13 cellular contexts compared by ENCODE assay signal in the genomic region with DNA sequence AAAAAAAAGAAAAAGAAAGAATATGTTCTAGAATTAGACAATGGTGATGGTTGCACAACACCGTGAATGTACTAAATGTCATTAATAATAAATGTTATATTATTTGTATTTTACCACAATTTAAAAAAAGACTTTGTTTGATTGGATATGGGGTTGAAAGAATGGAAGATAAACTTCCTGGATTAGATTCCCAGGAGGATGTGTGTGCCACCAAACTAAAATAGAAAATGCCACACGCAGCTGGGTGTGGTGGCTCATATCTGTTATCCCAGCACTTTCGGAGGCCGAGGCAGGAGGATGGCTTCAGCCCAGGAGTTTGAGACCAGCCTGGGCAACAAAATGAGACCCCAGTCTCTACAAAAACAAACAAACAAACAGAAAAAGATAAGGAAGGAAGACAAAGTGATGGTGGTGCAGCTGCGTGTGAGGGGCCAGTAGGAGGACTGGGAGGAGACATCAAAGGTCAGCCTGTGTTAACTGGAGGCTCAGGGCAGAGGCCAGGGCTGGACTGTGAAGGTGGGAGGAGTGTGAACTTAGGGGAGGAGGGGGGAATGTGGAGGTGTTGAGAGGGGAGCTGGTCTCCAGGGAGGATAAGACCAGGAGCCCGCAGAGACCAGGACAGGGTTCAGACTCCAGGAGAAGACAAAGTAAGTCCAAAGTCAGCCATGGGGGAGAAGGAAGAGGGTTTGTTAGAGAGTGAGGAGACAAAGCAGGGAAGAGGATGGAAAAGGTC. TPM values are rescaled to one million over a fixed set of nuclear protein-coding genes. Genes with fewer than 3 reads are reported as not detected.
DNase-seq lines count a peak whose midpoint lies in the region; TF ChIP-seq lines count a peak whose summit lies in the region.
"Had no signal": no experiment of that assay in that cellular context is flagged by ENCODE, and none has a peak within 500 bp of the region (broad histone marks: within the 10 kb centered on the region; RNA-seq: fewer than 3 reads in every experiment).

No MANE protein-coding gene starts in this region.

- no peaks in the 10 kb centered on the region for H3K36me3 Mint-ChIP-seq in progenitor cell of endocrine pancreas (ENCODE audit: insufficient read depth)

- intact Hi-C loops in posterior vena cava (cut with DNase I) = no loop called here

- H3K4me1 ChIP-seq in BLaER1 = peaks cover 71% of the 10 kb centered on the region

- H3K27me3 Mint-ChIP-seq in progenitor cell of endocrine pancreas = no peaks in the 10 kb centered on the region

- no peak overlapping the region for H3K27ac Mint-ChIP-seq in progenitor cell of endocrine pancreas

- no peak overlapping the region for H3K4me3 Mint-ChIP-seq in progenitor cell of endocrine pancreas (ENCODE audit: low read depth)

- H3K4me3 ChIP-seq in BLaER1 = no peak overlapping the region

- H3K27ac ChIP-seq in BLaER1 = peak overlapping the region; percentile 68
- H3K27ac ChIP-seq: C4-2B had no signal

- no peak for TF ChIP-seq CTCF in progenitor cell of endocrine pancreas (IDR thresholded peaks at IDR 0.05; ENCODE audit: unreplicated experiment)
- no peak for TF ChIP-seq CTCF in GM10266 (IDR thresholded peaks at IDR 0.05; ENCODE audit: control insufficient read depth, insufficient read depth, low read depth, missing control alignments)

- H3K9ac ChIP-seq in BLaER1 = peak overlapping the region; percentile 13; the same call in 1 of the 2 replicates

- H3K9me3 Mint-ChIP-seq in progenitor cell of endocrine pancreas (ENCODE audit: low read depth) = no peaks in the 10 kb centered on the region

- peaks cover 17% of the 10 kb centered on the region for H3K4me1 Mint-ChIP-seq in progenitor cell of endocrine pancreas (ENCODE audit: low read depth)

- peak overlapping the region; percentile 86 for H3K4me2 ChIP-seq in BLaER1

- DNase-seq in RPMI7951 (ENCODE audit: low read depth) (peak; percentile 52), fibroblast of gingiva (ENCODE audit: low read depth) (peak; percentile 16), posterior vena cava (ENCODE audit: low spot score) (peak; percentile 61), progenitor cell of endocrine pancreas (ENCODE audit: low spot score, unreplicated experiment) (no peak), NCI-H2196 treated with DMSO at 0.1 percent for 48 hours (lab: John Stamatoyannopoulos, UW; ENCODE audit: unreplicated experiment) (no peak), GM10266 (ENCODE audit: extremely low spot score) (no peak), NCI-H524 treated with DMSO at 0.1 percent for 48 hours (lab: John Stamatoyannopoulos, UW) (no peak)
- DNase-seq: activated CD4-positive, CD25-positive, alpha-beta regulatory T cell; mesendoderm; NCI-H345; SHP77 treated with DMSO at 0.1 percent for 48 hours had no signal

- no peaks in the 10 kb centered on the region for H4K20me1 ChIP-seq in BLaER1

- H3K27me3 ChIP-seq in BLaER1 = no peaks in the 10 kb centered on the region

- no peaks in the 10 kb centered on the region for H3K36me3 ChIP-seq in BLaER1

- no peaks in the 10 kb centered on the region for H3K9me3 ChIP-seq in BLaER1

RNA-seq across cellular contexts. Expression of a gene that starts 4.1 kb away (rescaled TPM):
- total RNA-seq in RPMI7951 (2014; rRNA removed; shearing (Covaris generic)) = 2.5 and 3.1 TPM in 2 replicates
- 100 to 1,000 TPM; 289 to 316 TPM for total RNA-seq in posterior vena cava
- 0.04 and 0.19 TPM in 2 replicates for total RNA-seq in progenitor cell of endocrine pancreas

Comparison
In these comparisons a context has a peak if more than half of its experiments do, and no peak if none do; other contexts are left out.
1. DNase-seq: peak in RPMI7951 (single experiment), fibroblast of gingiva (single experiment) and posterior vena cava (single experiment); none in progenitor cell of endocrine pancreas (single experiment), NCI-H2196 treated with DMSO at 0.1 percent for 48 hours (single experiment), GM10266 (single experiment) and NCI-H524 treated with DMSO at 0.1 percent for 48 hours (single experiment).
2. RNA of a gene that starts 4.1 kb away (total RNA-seq): 289 to 316 TPM in posterior vena cava; 2.5 to 3.1 TPM in RPMI7951 and 0.04 to 0.19 TPM in progenitor cell of endocrine pancreas; every median in the first group is over 10 times any median in the second.